Comparison of ENCODE assay signal across 17 cellular contexts in the genomic region with DNA sequence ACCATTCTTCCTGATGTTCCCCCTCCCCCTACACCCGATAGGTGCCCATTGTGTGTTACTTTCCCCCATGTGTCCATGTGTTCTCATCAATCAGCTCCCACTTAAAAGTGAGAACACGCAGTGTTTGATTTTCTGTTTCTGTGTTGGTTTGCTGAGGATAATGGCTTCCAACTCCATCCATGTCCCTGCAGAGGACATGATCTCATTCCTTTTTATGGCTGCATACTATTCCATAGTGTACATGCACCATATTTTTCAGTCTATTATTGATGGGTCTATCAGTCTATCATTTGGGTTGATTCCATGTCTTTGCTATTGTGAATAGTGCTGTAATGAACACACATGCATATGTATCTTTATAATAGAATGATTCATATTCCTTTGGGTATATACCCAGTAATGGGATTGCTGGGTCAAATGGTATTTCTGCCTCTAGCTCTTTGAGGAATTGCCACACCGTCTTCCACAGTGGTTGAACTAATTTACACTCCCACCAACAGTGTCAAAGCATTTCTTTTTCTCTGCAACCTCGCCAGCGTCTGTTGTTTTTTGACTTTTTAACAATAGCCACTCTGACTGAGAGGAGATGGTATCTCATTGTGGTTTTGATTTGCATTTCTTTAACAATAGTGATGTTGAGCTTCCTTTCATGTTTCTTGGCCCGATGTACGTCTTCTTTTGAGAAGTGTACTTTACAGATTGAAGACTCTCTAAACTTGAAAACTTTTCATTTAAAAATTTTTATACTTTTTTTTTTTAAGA.
"Had no signal": no experiment of that assay in that cellular context is flagged by ENCODE, and none has a peak within 500 bp of the region (broad histone marks: within the 10 kb centered on the region; RNA-seq: fewer than 3 reads in every experiment).

No MANE protein-coding gene starts in this region.

- H3K4me3 ChIP-seq: dorsolateral prefrontal cortex, left ventricle myocardium inferior, smooth muscle cell, transverse colon had no signal

- H3K9me3 Mint-ChIP-seq: activated CD4-positive, alpha-beta T cell treated with anti-CD3 and anti-CD28 coated beads, Interleukin-2, amount 10 ng/mL, durations not matched to agents 7 days and 5 days; activated naive CD8-positive, alpha-beta T cell treated with anti-CD3 and anti-CD28 coated beads, Interleukin-2, amount 10 ng/mL, durations not matched to agents 7 days and 5 days; memory B cell; nephron had no signal

- DNase-seq: activated CD4-positive, alpha-beta T cell treated with anti-CD3 and anti-CD28 coated beads, Interleukin-2, amount 10 ng/mL, durations not matched to agents 7 days and 5 days; activated CD4-positive, CD25-positive, alpha-beta regulatory T cell; activated CD8-positive, alpha-beta memory T cell treated with anti-CD3 and anti-CD28 coated beads for 24 hours; activated naive CD8-positive, alpha-beta T cell treated with anti-CD3 and anti-CD28 coated beads, Interleukin-2, amount 10 ng/mL, durations not matched to agents 7 days and 5 days; dorsolateral prefrontal cortex; hypothalamus; left ventricle myocardium inferior; occipital lobe; right cardiac atrium; stimulated activated CD4-positive, alpha-beta T cell treated with anti-CD3 and anti-CD28 coated beads, Interleukin-4, amount 100 ng/mL, for 4 hours; stimulated activated CD8-positive, alpha-beta memory T cell treated with anti-CD3 and anti-CD28 coated beads, Interleukin-4, amount 100 ng/mL, for 48 hours; stimulated activated naive CD4-positive, alpha-beta T cell treated with Interleukin-2 at 50 U/mL for 16 hours; transverse colon had no signal

- H3K27ac Mint-ChIP-seq: activated CD4-positive, alpha-beta T cell treated with anti-CD3 and anti-CD28 coated beads, Interleukin-2, amount 10 ng/mL, durations not matched to agents 7 days and 5 days; activated naive CD8-positive, alpha-beta T cell treated with anti-CD3 and anti-CD28 coated beads, Interleukin-2, amount 10 ng/mL, durations not matched to agents 7 days and 5 days; memory B cell; nephron; progenitor cell of endocrine pancreas had no signal

- H3K27me3 ChIP-seq: transverse colon had no signal

- H3K4me2 ChIP-seq: smooth muscle cell had no signal

- H3K27ac ChIP-seq: dorsolateral prefrontal cortex, left ventricle myocardium inferior, transverse colon had no signal

- ATAC-seq: right cardiac atrium had no signal

- H3K4me1 Mint-ChIP-seq: memory B cell had no signal

- H3K36me3 ChIP-seq: left ventricle myocardium inferior, transverse colon had no signal

- H3K9me3 ChIP-seq: left ventricle myocardium inferior, transverse colon had no signal

- H3K36me3 Mint-ChIP-seq: activated naive CD8-positive, alpha-beta T cell treated with anti-CD3 and anti-CD28 coated beads, Interleukin-2, amount 10 ng/mL, durations not matched to agents 7 days and 5 days had no signal

- H3K4me1 ChIP-seq: left ventricle myocardium inferior, transverse colon had no signal

- H3K4me3 Mint-ChIP-seq: activated CD4-positive, alpha-beta T cell treated with anti-CD3 and anti-CD28 coated beads, Interleukin-2, amount 10 ng/mL, durations not matched to agents 7 days and 5 days; activated naive CD8-positive, alpha-beta T cell treated with anti-CD3 and anti-CD28 coated beads, Interleukin-2, amount 10 ng/mL, durations not matched to agents 7 days and 5 days; memory B cell; nephron had no signal
